Comparison of ENCODE assay signal across 9 cellular contexts in the genomic region with DNA sequence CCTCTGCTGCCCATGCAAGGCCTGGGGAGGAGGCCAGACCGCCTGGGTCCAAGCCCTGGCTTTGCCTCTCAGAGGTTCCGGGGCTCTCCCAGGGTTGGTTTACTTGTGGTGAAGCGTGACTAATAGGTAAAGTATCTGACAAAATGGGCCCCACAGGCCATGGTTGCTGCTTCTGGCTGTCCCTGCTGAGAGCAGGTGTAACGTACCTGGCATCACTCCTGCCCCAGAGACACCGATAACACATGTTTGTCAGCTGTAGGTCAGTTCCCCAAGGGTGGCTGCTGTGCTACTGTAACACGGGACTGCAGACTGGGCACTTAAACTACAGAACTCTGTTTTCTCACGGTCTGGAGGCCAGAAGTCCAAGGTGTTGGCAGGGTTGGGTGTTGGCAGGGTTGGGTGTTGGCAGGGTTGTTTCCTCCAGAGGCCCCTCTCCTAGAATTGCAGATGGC. TPM values are rescaled to one million over a fixed set of nuclear protein-coding genes. Genes with fewer than 3 reads are reported as not detected.
A peak's percentile ranks its signal among the peaks of the same experiment; 100 is the strongest.
DNase-seq lines count a peak whose midpoint lies in the region; ATAC-seq and TF ChIP-seq lines count a peak whose summit lies in the region.
"Had no signal": no experiment of that assay in that cellular context is flagged by ENCODE, and none has a peak within 500 bp of the region (broad histone marks: within the 10 kb centered on the region; RNA-seq: fewer than 3 reads in every experiment).

No MANE protein-coding gene starts in this region.

- no peak overlapping the region for H3K4me3 ChIP-seq in RWPE2 (ENCODE audit: severe bottlenecking)
- no peak overlapping the region for H3K4me3 ChIP-seq in effector memory CD4-positive, alpha-beta T cell (ENCODE audit: insufficient read depth, low read depth, low read length, poor library complexity, severe bottlenecking)
- H3K4me3 ChIP-seq: skin epidermis had no signal

- peaks cover 7% of the 10 kb centered on the region; the same call in 1 of the 2 replicates for H3K36me3 ChIP-seq in RWPE2 (ENCODE audit: low read depth)
- peaks cover 12% of the 10 kb centered on the region for H3K36me3 ChIP-seq in effector memory CD4-positive, alpha-beta T cell (ENCODE audit: control insufficient read depth, insufficient read depth, low read length)

- peak overlapping the region; percentile 7 for H3K27ac ChIP-seq in RWPE2 (ENCODE audit: poor library complexity, severe bottlenecking)
- H3K27ac ChIP-seq in effector memory CD4-positive, alpha-beta T cell (ENCODE audit: insufficient read depth, low read length, poor library complexity, severe bottlenecking), result no peak overlapping the region
- H3K27ac ChIP-seq: skin epidermis had no signal

- TF ChIP-seq CTCF in RWPE2 (IDR thresholded peaks at IDR 0.05; ENCODE audit: poor library complexity, severe bottlenecking), result no peak

- H3K4me1 ChIP-seq in RWPE2 (ENCODE audit: insufficient read depth, poor library complexity, severe bottlenecking), result peaks cover 4% of the 10 kb centered on the region
- peaks cover 1% of the 10 kb centered on the region for H3K4me1 ChIP-seq in effector memory CD4-positive, alpha-beta T cell (ENCODE audit: control insufficient read depth, insufficient read depth, low read length, poor library complexity, severe bottlenecking)

- ATAC-seq in RWPE2 (ENCODE audit: low read depth), result peak; percentile 69
- peak; percentile 42 for ATAC-seq in left lobe of liver
- no peak for ATAC-seq in HG03159 (IDR thresholded peaks at IDR 0.05; ENCODE audit: unreplicated experiment)
- ATAC-seq in HG03457 (IDR thresholded peaks at IDR 0.05; ENCODE audit: unreplicated experiment), result no peak

- H3K27me3 ChIP-seq in RWPE2 (ENCODE audit: insufficient read depth, poor library complexity, severe bottlenecking), result no peaks in the 10 kb centered on the region
- no peaks in the 10 kb centered on the region for H3K27me3 ChIP-seq in effector memory CD4-positive, alpha-beta T cell (replicated peaks; ENCODE audit: control insufficient read depth, insufficient read depth, low read length, poor library complexity, severe bottlenecking)

- DNase-seq in COR-L47 (lab: John Stamatoyannopoulos, UW) (peak; percentile 65), HS-27A (ENCODE audit: low read depth) (peak; percentile 82), RWPE2 (ENCODE audit: low spot score) (no peak), left lobe of liver (ENCODE audit: low spot score) (no peak)
- no peak for DNase-seq in stimulated activated naive CD4-positive, alpha-beta T cell treated with Interleukin-2 at 50 U/mL for 16 hours (lab: John Stamatoyannopoulos, UW)
- no peak for DNase-seq in effector memory CD4-positive, alpha-beta T cell

- H3K9me3 ChIP-seq in RWPE2 (ENCODE audit: severe bottlenecking), result no peaks in the 10 kb centered on the region
- H3K9me3 ChIP-seq in effector memory CD4-positive, alpha-beta T cell (ENCODE audit: control insufficient read depth, low read length), result no peaks in the 10 kb centered on the region

RNA-seq across cellular contexts. Expression of a gene that starts 34.1 kb away (rescaled TPM):
- 16.2 TPM for total RNA-seq in left lobe of liver

Comparison
In these comparisons a context has a peak if more than half of its experiments do, and no peak if none do; other contexts are left out.
1. DNase-seq: peak in COR-L47 (single experiment) and HS-27A (single experiment); none in RWPE2 (single experiment), left lobe of liver (single experiment), stimulated activated naive CD4-positive, alpha-beta T cell treated with Interleukin-2 at 50 U/mL for 16 hours (single experiment) and effector memory CD4-positive, alpha-beta T cell (0 of 3).
2. ATAC-seq: peak in RWPE2 (single experiment) and left lobe of liver (single experiment); none in HG03159 (single experiment) and HG03457 (single experiment).